31 cellular contexts compared by ENCODE assay signal in genomic region chr12:88406905-88407304, GRCh38.
A peak's percentile ranks its signal among the peaks of the same experiment; 100 is the strongest.
DNase-seq lines count a peak whose midpoint lies in the region; ATAC-seq and TF ChIP-seq lines count a peak whose summit lies in the region.
"Had no signal": no experiment of that assay in that cellular context is flagged by ENCODE, and none has a peak within 500 bp of the region (broad histone marks: within the 10 kb centered on the region; RNA-seq: fewer than 3 reads in every experiment).

No MANE protein-coding gene starts in this region.

- no peak overlapping the region for H3K27ac ChIP-seq in SK-N-SH (ENCODE audit: low read depth in 2 of 2, low read length in 1 of 2)
- peak overlapping the region in 3 of 4 donors; percentile 1 to 32 (median 16) for H3K27ac ChIP-seq in sigmoid colon
- no peak overlapping the region for H3K27ac ChIP-seq in ovary
- H3K27ac ChIP-seq: 22Rv1; A549; BLaER1; BLaER1 treated with 17β-estradiol and CSF1 and Interleukin-3, amounts not matched to agents 10 nM and 100 nM; C4-2B had no signal

- no peak for DNase-seq in SK-N-SH
- DNase-seq in sigmoid colon = no peak
- no peak for DNase-seq in stimulated activated CD4-positive, alpha-beta T cell treated with anti-CD3 and anti-CD28 coated beads, Interleukin-4, amount 100 ng/mL, for 4 hours
- DNase-seq in ovary = no peak
- DNase-seq: 8988T; ACHN; AML-193; BE2C; C1 segment of cervical spinal cord; Caco-2; Calu3; CD4-positive, alpha-beta memory T cell; CD4-positive, alpha-beta T cell; CD4-positive, CD25-positive, alpha-beta regulatory T cell; CD8-positive, alpha-beta memory T cell; CD8-positive, alpha-beta T cell; COR-L47; DMS 273 treated with DMSO at 0.1 percent for 48 hours; DMS153; DMS53; DMS79; DMS79 treated with DMSO at 0.1 percent for 48 hours; DND-41; EL had no signal

- no peaks in the 10 kb centered on the region for H3K36me3 ChIP-seq in SK-N-SH (replicated peaks in 1 of 2; ENCODE audit: control insufficient read depth in 1 of 2, insufficient read depth in 2 of 2, low read length in 1 of 2)
- no peaks in the 10 kb centered on the region for H3K36me3 ChIP-seq in sigmoid colon
- H3K36me3 ChIP-seq in ovary = no peaks in the 10 kb centered on the region
- H3K36me3 ChIP-seq: BE2C; BLaER1; BLaER1 treated with 17β-estradiol and CSF1 and Interleukin-3, amounts not matched to agents 10 nM and 100 nM had no signal

- H3K9me2 ChIP-seq in SK-N-SH = no peaks in the 10 kb centered on the region

- peak in 1 of 2 experiments; percentile 40; a peak in 2 of 4 replicates for TF ChIP-seq EP300 in SK-N-SH (IDR thresholded peaks at IDR 0.05; ENCODE audit: borderline replicate concordance in 1 of 2, low read depth in 1 of 2, low read length in 1 of 2)
- peak in 2 of 4 donors; percentile 34 to 56 for TF ChIP-seq EP300 in sigmoid colon (IDR thresholded peaks at IDR 0.05)
- no peak for TF ChIP-seq EP300 in ovary (IDR thresholded peaks at IDR 0.05)

- POLR2A ChIA-PET in SK-N-SH (lab: Yijun Ruan, JAX) = no interaction called here

- peaks cover 75% of the 10 kb centered on the region for H3K79me2 ChIP-seq in SK-N-SH (ENCODE audit: insufficient read depth)

- CTCF ChIA-PET in SK-N-SH (lab: Yijun Ruan, JAX) = no interaction called here

- H3K27me3 ChIP-seq in SK-N-SH (ENCODE audit: insufficient read depth) (no peaks in the 10 kb centered on the region), sigmoid colon (no peaks in the 10 kb centered on the region), ovary (no peaks in the 10 kb centered on the region)
- H3K27me3 ChIP-seq: BE2C; BLaER1; BLaER1 treated with 17β-estradiol and CSF1 and Interleukin-3, amounts not matched to agents 10 nM and 100 nM had no signal

- TF ChIP-seq POLR2A in sigmoid colon (IDR thresholded peaks at IDR 0.05) = no peak
- TF ChIP-seq POLR2A in ovary (IDR thresholded peaks at IDR 0.05) = no peak

- H3F3A ChIP-seq in SK-N-SH (replicated peaks; ENCODE audit: insufficient read depth) = peaks cover 4% of the 10 kb centered on the region

- ATAC-seq in SK-N-SH treated with all-trans-retinoic acid at 6 μM for 48 hours (peak; percentile 70), GM18861 (IDR thresholded peaks at IDR 0.05; ENCODE audit: unreplicated experiment) (no peak)
- ATAC-seq: A549; CD8-positive, alpha-beta T cell had no signal

- TF ChIP-seq RAD21 in SK-N-SH (IDR thresholded peaks at IDR 0.05; ENCODE audit: low read length) = no peak

- WGBS in SK-N-SH (ENCODE audit: low lambda C conversion rate) = 65% methylated on average over 5 of the region's 5 CpGs
- whole genome bisulfite sequencing in sigmoid colon, 2 donors = 66 to 80% methylated on average over 5 of the region's 5 CpGs
- 63 to 69% (median 67%) methylated on average over 5 of the region's 5 CpGs for WGBS in ovary, 3 donors

- H4K20me1 ChIP-seq in SK-N-SH (ENCODE audit: insufficient read depth) = no peaks in the 10 kb centered on the region
- H4K20me1 ChIP-seq: BLaER1; BLaER1 treated with 17β-estradiol and CSF1 and Interleukin-3, amounts not matched to agents 10 nM and 100 nM had no signal

- H3K4me1 ChIP-seq in SK-N-SH (ENCODE audit: control insufficient read depth in 1 of 2, insufficient read depth in 2 of 2, low read depth in 1 of 2, low read length in 1 of 2) = no peaks in the 10 kb centered on the region
- peaks cover 0 to 12% (median 5%) of the 10 kb centered on the region in 4 donors for H3K4me1 ChIP-seq in sigmoid colon
- H3K4me1 ChIP-seq in ovary (ENCODE audit: insufficient read depth) = no peaks in the 10 kb centered on the region
- H3K4me1 ChIP-seq: A549; BE2C; BLaER1; BLaER1 treated with 17β-estradiol and CSF1 and Interleukin-3, amounts not matched to agents 10 nM and 100 nM; Caco-2 had no signal

- no peak overlapping the region for H3K9ac ChIP-seq in SK-N-SH
- H3K9ac ChIP-seq: BLaER1; BLaER1 treated with 17β-estradiol and CSF1 and Interleukin-3, amounts not matched to agents 10 nM and 100 nM had no signal

- intact Hi-C loops in sigmoid colon (cut with DNase I) (no loop called here), ovary (cut with DNase I) (no loop called here)

- H3K9me3 ChIP-seq in SK-N-SH = no peaks in the 10 kb centered on the region
- H3K9me3 ChIP-seq in sigmoid colon = no peaks in the 10 kb centered on the region
- H3K9me3 ChIP-seq in ovary = no peaks in the 10 kb centered on the region
- H3K9me3 ChIP-seq: A549; BE2C; BLaER1; BLaER1 treated with 17β-estradiol and CSF1 and Interleukin-3, amounts not matched to agents 10 nM and 100 nM; Caco-2 had no signal

- no peak overlapping the region for H3K4me2 ChIP-seq in SK-N-SH
- H3K4me2 ChIP-seq: A549; BLaER1; BLaER1 treated with 17β-estradiol and CSF1 and Interleukin-3, amounts not matched to agents 10 nM and 100 nM had no signal

- H2AFZ ChIP-seq in SK-N-SH (ENCODE audit: low read depth) = no peak overlapping the region

- TF ChIP-seq CTCF in SK-N-SH (IDR thresholded peaks at IDR 0.05) (no peak), sigmoid colon (IDR thresholded peaks at IDR 0.05) (no peak), ovary (IDR thresholded peaks at IDR 0.05) (no peak)

- H3K4me3 ChIP-seq in SK-N-SH (ENCODE audit: low read depth in 2 of 2, low read length in 1 of 2) = no peak overlapping the region
- no peak overlapping the region for H3K4me3 ChIP-seq in sigmoid colon
- H3K4me3 ChIP-seq in ovary = no peak overlapping the region
- H3K4me3 ChIP-seq: A549; BLaER1; BLaER1 treated with 17β-estradiol and CSF1 and Interleukin-3, amounts not matched to agents 10 nM and 100 nM had no signal

TF ChIP-seq in SK-N-SH, 30 proteins besides CTCF, POLR2A, EP300 and RAD21:
- TF ChIP-seq GATA2 (CRISPR knock-in tag; IDR thresholded peaks at IDR 0.05) = no peak
- peak; percentile 28; the same call in 1 of the 2 replicates for TF ChIP-seq TCF12 (IDR thresholded peaks at IDR 0.05)

TF ChIP-seq in SK-N-SH treated with all-trans-retinoic acid at 6 μM for 48 hours, 23 proteins besides CTCF, POLR2A, EP300 and RAD21:
- TF ChIP-seq, protein P1, sequence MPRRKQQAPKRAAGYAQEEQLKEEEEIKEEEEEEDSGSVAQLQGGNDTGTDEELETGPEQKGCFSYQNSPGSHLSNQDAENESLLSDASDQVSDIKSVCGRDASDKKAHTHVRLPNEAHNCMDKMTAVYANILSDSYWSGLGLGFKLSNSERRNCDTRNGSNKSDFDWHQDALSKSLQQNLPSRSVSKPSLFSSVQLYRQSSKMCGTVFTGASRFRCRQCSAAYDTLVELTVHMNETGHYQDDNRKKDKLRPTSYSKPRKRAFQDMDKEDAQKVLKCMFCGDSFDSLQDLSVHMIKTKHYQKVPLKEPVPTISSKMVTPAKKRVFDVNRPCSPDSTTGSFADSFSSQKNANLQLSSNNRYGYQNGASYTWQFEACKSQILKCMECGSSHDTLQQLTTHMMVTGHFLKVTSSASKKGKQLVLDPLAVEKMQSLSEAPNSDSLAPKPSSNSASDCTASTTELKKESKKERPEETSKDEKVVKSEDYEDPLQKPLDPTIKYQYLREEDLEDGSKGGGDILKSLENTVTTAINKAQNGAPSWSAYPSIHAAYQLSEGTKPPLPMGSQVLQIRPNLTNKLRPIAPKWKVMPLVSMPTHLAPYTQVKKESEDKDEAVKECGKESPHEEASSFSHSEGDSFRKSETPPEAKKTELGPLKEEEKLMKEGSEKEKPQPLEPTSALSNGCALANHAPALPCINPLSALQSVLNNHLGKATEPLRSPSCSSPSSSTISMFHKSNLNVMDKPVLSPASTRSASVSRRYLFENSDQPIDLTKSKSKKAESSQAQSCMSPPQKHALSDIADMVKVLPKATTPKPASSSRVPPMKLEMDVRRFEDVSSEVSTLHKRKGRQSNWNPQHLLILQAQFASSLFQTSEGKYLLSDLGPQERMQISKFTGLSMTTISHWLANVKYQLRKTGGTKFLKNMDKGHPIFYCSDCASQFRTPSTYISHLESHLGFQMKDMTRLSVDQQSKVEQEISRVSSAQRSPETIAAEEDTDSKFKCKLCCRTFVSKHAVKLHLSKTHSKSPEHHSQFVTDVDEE (CRISPR knock-in tag; IDR thresholded peaks at IDR 0.05) = no peak
- TF ChIP-seq CREB5 (CRISPR knock-in tag; IDR thresholded peaks at IDR 0.05; ENCODE audit: low read depth) (no peak), ZC3H10 (CRISPR knock-in tag; IDR thresholded peaks at IDR 0.05) (no peak), GLIS3 (CRISPR knock-in tag; IDR thresholded peaks at IDR 0.05) (no peak), BACH2 (CRISPR knock-in tag; IDR thresholded peaks at IDR 0.05; ENCODE audit: borderline replicate concordance) (no peak), TCF4 (CRISPR knock-in tag; IDR thresholded peaks at IDR 0.05; ENCODE audit: borderline replicate concordance) (no peak), ISL1 (CRISPR knock-in tag; IDR thresholded peaks at IDR 0.05) (no peak)
- TF ChIP-seq, protein P2, sequence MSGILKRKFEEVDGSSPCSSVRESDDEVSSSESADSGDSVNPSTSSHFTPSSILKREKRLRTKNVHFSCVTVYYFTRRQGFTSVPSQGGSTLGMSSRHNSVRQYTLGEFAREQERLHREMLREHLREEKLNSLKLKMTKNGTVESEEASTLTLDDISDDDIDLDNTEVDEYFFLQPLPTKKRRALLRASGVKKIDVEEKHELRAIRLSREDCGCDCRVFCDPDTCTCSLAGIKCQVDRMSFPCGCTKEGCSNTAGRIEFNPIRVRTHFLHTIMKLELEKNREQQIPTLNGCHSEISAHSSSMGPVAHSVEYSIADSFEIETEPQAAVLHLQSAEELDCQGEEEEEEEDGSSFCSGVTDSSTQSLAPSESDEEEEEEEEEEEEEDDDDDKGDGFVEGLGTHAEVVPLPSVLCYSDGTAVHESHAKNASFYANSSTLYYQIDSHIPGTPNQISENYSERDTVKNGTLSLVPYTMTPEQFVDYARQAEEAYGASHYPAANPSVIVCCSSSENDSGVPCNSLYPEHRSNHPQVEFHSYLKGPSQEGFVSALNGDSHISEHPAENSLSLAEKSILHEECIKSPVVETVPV (CRISPR knock-in tag; IDR thresholded peaks at IDR 0.05) = no peak

Comparison
In these comparisons a context has a peak if more than half of its experiments do, and no peak if none do; other contexts are left out.
1. H3K27ac ChIP-seq: peak in sigmoid colon (3 of 4); none in SK-N-SH (0 of 2) and ovary (0 of 2).